ENCODE assay signal across 1 cellular context in genomic region chr7:116730097-116731018, GRCh38.
TF ChIP-seq lines count a peak whose summit lies in the region.

No MANE protein-coding gene starts in this region.

TF ChIP-seq in HEK293, 187 proteins besides CTCF, POLR2A, EP300 and RAD21 (continued from another document and continues in another):
- TF ChIP-seq, protein P1, sequence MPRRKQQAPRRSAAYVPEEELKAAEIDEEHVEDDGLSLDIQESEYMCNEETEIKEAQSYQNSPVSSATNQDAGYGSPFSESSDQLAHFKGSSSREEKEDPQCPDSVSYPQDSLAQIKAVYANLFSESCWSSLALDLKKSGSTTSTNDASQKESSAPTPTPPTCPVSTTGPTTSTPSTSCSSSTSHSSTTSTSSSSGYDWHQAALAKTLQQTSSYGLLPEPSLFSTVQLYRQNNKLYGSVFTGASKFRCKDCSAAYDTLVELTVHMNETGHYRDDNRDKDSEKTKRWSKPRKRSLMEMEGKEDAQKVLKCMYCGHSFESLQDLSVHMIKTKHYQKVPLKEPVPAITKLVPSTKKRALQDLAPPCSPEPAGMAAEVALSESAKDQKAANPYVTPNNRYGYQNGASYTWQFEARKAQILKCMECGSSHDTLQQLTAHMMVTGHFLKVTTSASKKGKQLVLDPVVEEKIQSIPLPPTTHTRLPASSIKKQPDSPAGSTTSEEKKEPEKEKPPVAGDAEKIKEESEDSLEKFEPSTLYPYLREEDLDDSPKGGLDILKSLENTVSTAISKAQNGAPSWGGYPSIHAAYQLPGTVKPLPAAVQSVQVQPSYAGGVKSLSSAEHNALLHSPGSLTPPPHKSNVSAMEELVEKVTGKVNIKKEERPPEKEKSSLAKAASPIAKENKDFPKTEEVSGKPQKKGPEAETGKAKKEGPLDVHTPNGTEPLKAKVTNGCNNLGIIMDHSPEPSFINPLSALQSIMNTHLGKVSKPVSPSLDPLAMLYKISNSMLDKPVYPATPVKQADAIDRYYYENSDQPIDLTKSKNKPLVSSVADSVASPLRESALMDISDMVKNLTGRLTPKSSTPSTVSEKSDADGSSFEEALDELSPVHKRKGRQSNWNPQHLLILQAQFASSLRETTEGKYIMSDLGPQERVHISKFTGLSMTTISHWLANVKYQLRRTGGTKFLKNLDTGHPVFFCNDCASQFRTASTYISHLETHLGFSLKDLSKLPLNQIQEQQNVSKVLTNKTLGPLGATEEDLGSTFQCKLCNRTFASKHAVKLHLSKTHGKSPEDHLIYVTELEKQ (tag by site-specific recombination; IDR thresholded peaks at IDR 0.05; ENCODE audit: borderline replicate concordance) = peak; percentile 67; the same call in 1 of the 2 replicates
- TF ChIP-seq ZNF549 (tag by site-specific recombination; IDR thresholded peaks at IDR 0.05) (no peak), ZIC2 (tag by site-specific recombination; IDR thresholded peaks at IDR 0.05) (no peak), ZEB2 (tag by site-specific recombination; IDR thresholded peaks at IDR 0.05) (peak; percentile 73), ZNF707 (tag by site-specific recombination; IDR thresholded peaks at IDR 0.05) (no peak), ZFP37 (tag by site-specific recombination; IDR thresholded peaks at IDR 0.05) (no peak), ZNF626 (tag by site-specific recombination; IDR thresholded peaks at IDR 0.05) (no peak), ZNF23 (tag by site-specific recombination; IDR thresholded peaks at IDR 0.05; ENCODE audit: borderline replicate concordance) (no peak), ZNF629 (tag by site-specific recombination; IDR thresholded peaks at IDR 0.05) (no peak; the same call in 1 of the 2 replicates), ZNF670 (tag by site-specific recombination; IDR thresholded peaks at IDR 0.05; ENCODE audit: low read depth) (no peak), EGR2 (tag by site-specific recombination; IDR thresholded peaks at IDR 0.05; ENCODE audit: low read depth) (peak; percentile 23; the same call in 1 of the 2 replicates), ZNF292 (tag by site-specific recombination; IDR thresholded peaks at IDR 0.05; ENCODE audit: borderline replicate concordance, low read depth) (no peak), PRDM6 (tag by site-specific recombination; IDR thresholded peaks at IDR 0.05) (peak; percentile 84), ZNF791 (tag by site-specific recombination; IDR thresholded peaks at IDR 0.05) (no peak), ZNF777 (tag by site-specific recombination; IDR thresholded peaks at IDR 0.05; ENCODE audit: borderline replicate concordance) (no peak), ZNF133 (tag by site-specific recombination; IDR thresholded peaks at IDR 0.05) (no peak), SP7 (tag by site-specific recombination; IDR thresholded peaks at IDR 0.05) (peak; percentile 41; the same call in 1 of the 2 replicates), MZF1 (tag by site-specific recombination; IDR thresholded peaks at IDR 0.05; ENCODE audit: borderline replicate concordance) (no peak), ZBTB1 (tag by site-specific recombination; IDR thresholded peaks at IDR 0.05) (no peak), ZNF785 (tag by site-specific recombination; IDR thresholded peaks at IDR 0.05) (no peak), KLF16 (tag by site-specific recombination; IDR thresholded peaks at IDR 0.05) (peak; percentile 56; the same call in 1 of the 2 replicates), ZNF138 (tag by site-specific recombination; IDR thresholded peaks at IDR 0.05; ENCODE audit: borderline replicate concordance) (no peak), ZNF488 (tag by site-specific recombination; IDR thresholded peaks at IDR 0.05) (no peak), ZNF473 (tag by site-specific recombination; IDR thresholded peaks at IDR 0.05) (no peak), ZNF157 (tag by site-specific recombination; IDR thresholded peaks at IDR 0.05) (no peak), BCL11A (tag by site-specific recombination; IDR thresholded peaks at IDR 0.05; ENCODE audit: low read depth) (peak; percentile 93), ZNF146 (tag by site-specific recombination; IDR thresholded peaks at IDR 0.05) (no peak), ZBTB21 (tag by site-specific recombination; IDR thresholded peaks at IDR 0.05) (no peak), BCL11B (tag by site-specific recombination; IDR thresholded peaks at IDR 0.05; ENCODE audit: low read depth) (0 out of 2 replicates have a peak, but pooled peaks have one; percentile 57), ZBTB44 (tag by site-specific recombination; IDR thresholded peaks at IDR 0.05) (no peak), ELK4 (IDR thresholded peaks at IDR 0.05; ENCODE audit: borderline replicate concordance, low read depth, low read length) (no peak), ZNF214 (tag by site-specific recombination; IDR thresholded peaks at IDR 0.05; ENCODE audit: borderline replicate concordance) (no peak), ZNF341 (tag by site-specific recombination; IDR thresholded peaks at IDR 0.05; ENCODE audit: low read depth) (no peak), ZNF350 (tag by site-specific recombination; IDR thresholded peaks at IDR 0.05) (no peak), ZNF423 (tag by site-specific recombination; IDR thresholded peaks at IDR 0.05) (no peak), ZNF211 (tag by site-specific recombination; IDR thresholded peaks at IDR 0.05; ENCODE audit: low read depth) (no peak), KLF7 (tag by site-specific recombination; IDR thresholded peaks at IDR 0.05; ENCODE audit: borderline replicate concordance) (peak; percentile 83; the same call in 1 of the 2 replicates)
- TF ChIP-seq, protein P2, sequence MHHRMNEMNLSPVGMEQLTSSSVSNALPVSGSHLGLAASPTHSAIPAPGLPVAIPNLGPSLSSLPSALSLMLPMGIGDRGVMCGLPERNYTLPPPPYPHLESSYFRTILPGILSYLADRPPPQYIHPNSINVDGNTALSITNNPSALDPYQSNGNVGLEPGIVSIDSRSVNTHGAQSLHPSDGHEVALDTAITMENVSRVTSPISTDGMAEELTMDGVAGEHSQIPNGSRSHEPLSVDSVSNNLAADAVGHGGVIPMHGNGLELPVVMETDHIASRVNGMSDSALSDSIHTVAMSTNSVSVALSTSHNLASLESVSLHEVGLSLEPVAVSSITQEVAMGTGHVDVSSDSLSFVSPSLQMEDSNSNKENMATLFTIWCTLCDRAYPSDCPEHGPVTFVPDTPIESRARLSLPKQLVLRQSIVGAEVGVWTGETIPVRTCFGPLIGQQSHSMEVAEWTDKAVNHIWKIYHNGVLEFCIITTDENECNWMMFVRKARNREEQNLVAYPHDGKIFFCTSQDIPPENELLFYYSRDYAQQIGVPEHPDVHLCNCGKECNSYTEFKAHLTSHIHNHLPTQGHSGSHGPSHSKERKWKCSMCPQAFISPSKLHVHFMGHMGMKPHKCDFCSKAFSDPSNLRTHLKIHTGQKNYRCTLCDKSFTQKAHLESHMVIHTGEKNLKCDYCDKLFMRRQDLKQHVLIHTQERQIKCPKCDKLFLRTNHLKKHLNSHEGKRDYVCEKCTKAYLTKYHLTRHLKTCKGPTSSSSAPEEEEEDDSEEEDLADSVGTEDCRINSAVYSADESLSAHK (tag by site-specific recombination; IDR thresholded peaks at IDR 0.05) = peak; percentile 91
- TF ChIP-seq, protein P3, sequence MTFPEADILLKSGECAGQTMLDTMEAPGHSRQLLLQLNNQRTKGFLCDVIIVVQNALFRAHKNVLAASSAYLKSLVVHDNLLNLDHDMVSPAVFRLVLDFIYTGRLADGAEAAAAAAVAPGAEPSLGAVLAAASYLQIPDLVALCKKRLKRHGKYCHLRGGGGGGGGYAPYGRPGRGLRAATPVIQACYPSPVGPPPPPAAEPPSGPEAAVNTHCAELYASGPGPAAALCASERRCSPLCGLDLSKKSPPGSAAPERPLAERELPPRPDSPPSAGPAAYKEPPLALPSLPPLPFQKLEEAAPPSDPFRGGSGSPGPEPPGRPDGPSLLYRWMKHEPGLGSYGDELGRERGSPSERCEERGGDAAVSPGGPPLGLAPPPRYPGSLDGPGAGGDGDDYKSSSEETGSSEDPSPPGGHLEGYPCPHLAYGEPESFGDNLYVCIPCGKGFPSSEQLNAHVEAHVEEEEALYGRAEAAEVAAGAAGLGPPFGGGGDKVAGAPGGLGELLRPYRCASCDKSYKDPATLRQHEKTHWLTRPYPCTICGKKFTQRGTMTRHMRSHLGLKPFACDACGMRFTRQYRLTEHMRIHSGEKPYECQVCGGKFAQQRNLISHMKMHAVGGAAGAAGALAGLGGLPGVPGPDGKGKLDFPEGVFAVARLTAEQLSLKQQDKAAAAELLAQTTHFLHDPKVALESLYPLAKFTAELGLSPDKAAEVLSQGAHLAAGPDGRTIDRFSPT (tag by site-specific recombination; IDR thresholded peaks at IDR 0.05) = no peak
- TF ChIP-seq, protein P4, sequence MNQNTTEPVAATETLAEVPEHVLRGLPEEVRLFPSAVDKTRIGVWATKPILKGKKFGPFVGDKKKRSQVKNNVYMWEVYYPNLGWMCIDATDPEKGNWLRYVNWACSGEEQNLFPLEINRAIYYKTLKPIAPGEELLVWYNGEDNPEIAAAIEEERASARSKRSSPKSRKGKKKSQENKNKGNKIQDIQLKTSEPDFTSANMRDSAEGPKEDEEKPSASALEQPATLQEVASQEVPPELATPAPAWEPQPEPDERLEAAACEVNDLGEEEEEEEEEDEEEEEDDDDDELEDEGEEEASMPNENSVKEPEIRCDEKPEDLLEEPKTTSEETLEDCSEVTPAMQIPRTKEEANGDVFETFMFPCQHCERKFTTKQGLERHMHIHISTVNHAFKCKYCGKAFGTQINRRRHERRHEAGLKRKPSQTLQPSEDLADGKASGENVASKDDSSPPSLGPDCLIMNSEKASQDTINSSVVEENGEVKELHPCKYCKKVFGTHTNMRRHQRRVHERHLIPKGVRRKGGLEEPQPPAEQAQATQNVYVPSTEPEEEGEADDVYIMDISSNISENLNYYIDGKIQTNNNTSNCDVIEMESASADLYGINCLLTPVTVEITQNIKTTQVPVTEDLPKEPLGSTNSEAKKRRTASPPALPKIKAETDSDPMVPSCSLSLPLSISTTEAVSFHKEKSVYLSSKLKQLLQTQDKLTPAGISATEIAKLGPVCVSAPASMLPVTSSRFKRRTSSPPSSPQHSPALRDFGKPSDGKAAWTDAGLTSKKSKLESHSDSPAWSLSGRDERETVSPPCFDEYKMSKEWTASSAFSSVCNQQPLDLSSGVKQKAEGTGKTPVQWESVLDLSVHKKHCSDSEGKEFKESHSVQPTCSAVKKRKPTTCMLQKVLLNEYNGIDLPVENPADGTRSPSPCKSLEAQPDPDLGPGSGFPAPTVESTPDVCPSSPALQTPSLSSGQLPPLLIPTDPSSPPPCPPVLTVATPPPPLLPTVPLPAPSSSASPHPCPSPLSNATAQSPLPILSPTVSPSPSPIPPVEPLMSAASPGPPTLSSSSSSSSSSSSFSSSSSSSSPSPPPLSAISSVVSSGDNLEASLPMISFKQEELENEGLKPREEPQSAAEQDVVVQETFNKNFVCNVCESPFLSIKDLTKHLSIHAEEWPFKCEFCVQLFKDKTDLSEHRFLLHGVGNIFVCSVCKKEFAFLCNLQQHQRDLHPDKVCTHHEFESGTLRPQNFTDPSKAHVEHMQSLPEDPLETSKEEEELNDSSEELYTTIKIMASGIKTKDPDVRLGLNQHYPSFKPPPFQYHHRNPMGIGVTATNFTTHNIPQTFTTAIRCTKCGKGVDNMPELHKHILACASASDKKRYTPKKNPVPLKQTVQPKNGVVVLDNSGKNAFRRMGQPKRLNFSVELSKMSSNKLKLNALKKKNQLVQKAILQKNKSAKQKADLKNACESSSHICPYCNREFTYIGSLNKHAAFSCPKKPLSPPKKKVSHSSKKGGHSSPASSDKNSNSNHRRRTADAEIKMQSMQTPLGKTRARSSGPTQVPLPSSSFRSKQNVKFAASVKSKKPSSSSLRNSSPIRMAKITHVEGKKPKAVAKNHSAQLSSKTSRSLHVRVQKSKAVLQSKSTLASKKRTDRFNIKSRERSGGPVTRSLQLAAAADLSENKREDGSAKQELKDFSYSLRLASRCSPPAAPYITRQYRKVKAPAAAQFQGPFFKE (tag by site-specific recombination; IDR thresholded peaks at IDR 0.05; ENCODE audit: borderline replicate concordance) = no peak
